In genomic region chr6:84280030-84280429, GRCh38 we compare ENCODE assay signal across 24 cellular contexts. TPM values are rescaled to one million over a fixed set of nuclear protein-coding genes. Genes with fewer than 3 reads are reported as not detected.
A peak's percentile ranks its signal among the peaks of the same experiment; 100 is the strongest.
DNase-seq lines count a peak whose midpoint lies in the region; ATAC-seq and TF ChIP-seq lines count a peak whose summit lies in the region.
"Had no signal": no experiment of that assay in that cellular context is flagged by ENCODE, and none has a peak within 500 bp of the region (broad histone marks: within the 10 kb centered on the region; RNA-seq: fewer than 3 reads in every experiment).

No MANE protein-coding gene starts in this region.

- POLR2A ChIA-PET in IMR-90 (lab: Charles Lee; ENCODE audit: unreplicated experiment) = no interaction called here

- H3K9ac ChIP-seq in IMR-90 (ENCODE audit: low read depth, low read length) = no peak overlapping the region

- CTCF ChIA-PET in IMR-90 (lab: Yijun Ruan, JAX) = no interaction called here

- no peaks in the 10 kb centered on the region for H3K79me1 ChIP-seq in IMR-90 (ENCODE audit: low read depth in 1 of 2, low read length in 2 of 2)

- TF ChIP-seq CTCF in IMR-90 (conservative IDR thresholded peaks at IDR 0.05; ENCODE audit: low read depth, low read length) = no peak
- TF ChIP-seq CTCF in brain microvascular endothelial cell (IDR thresholded peaks at IDR 0.05; ENCODE audit: low read depth, low read length, missing control alignments) = no peak

- H2AFZ ChIP-seq in IMR-90 (replicated peaks; ENCODE audit: low read length, poor library complexity) = no peak overlapping the region

- no peak overlapping the region for H2BK120ac ChIP-seq in IMR-90 (ENCODE audit: low read depth, low read length)

- H3K23ac ChIP-seq in IMR-90 (ENCODE audit: low read depth, low read length) = no peak overlapping the region

- ATAC-seq in IMR-90 (ENCODE audit: low read depth) (no peak), GM19463 (IDR thresholded peaks at IDR 0.05; ENCODE audit: unreplicated experiment) (no peak)
- ATAC-seq: activated CD8-positive, alpha-beta T cell treated with anti-CD3 and anti-CD28 coated beads for 36 hours; CD8-positive, alpha-beta T cell; left cardiac atrium had no signal

- no peak overlapping the region for H2BK15ac ChIP-seq in IMR-90 (ENCODE audit: low read depth, low read length)

- dilution Hi-C loops in IMR-90 (cut with HindIII; ENCODE audit: low sequenced_read_pairs, unreplicated experiment) = no loop called here

- H3K4me3 ChIP-seq in IMR-90 (ENCODE audit: insufficient read depth, low read depth, low read length) (no peak overlapping the region), brain microvascular endothelial cell (ENCODE audit: low read depth, low read length) (no peak overlapping the region)
- H3K4me3 ChIP-seq: tibial artery had no signal

- H3K27ac ChIP-seq in IMR-90 (ENCODE audit: insufficient read depth, low read length) = no peak overlapping the region
- no peak overlapping the region for H3K27ac ChIP-seq in brain microvascular endothelial cell
- H3K27ac ChIP-seq: HL-60, tibial artery had no signal

- intact Hi-C loops in IMR-90 (cut with micrococcal nuclease) = no loop called here

- DNase-seq in Daoy (ENCODE audit: low read depth) (peak; percentile 49), IMR-90 (peak; percentile 23), brain microvascular endothelial cell (peak; percentile 43), kidney tubule cell (ENCODE audit: low spot score) (peak; percentile 22), immature natural killer cell (no peak), NK-92 (lab: John Stamatoyannopoulos, UW; ENCODE audit: unreplicated experiment) (no peak), islet precursor cell (no peak)
- DNase-seq: activated B cell treated with CpG ODN at 0.5 μM for 24 hours; activated CD8-positive, alpha-beta T cell treated with anti-CD3 and anti-CD28 coated beads for 36 hours; activated gamma-delta T cell treated with Interleukin-2 at 50 U/mL for 16 hours; CD8-positive, alpha-beta T cell; DMS53; left cardiac atrium; MV-4-11; NCI-H1694 treated with DMSO at 0.1 percent for 48 hours; NCI-H774; stimulated activated CD4-positive, alpha-beta T cell treated with anti-CD3 and anti-CD28 coated beads, Interleukin-1b, Interleukin-23, amount 100 ng/mL, for 48 hours; stimulated activated naive CD4-positive, alpha-beta T cell; tibial artery had no signal

- H3K27ac Mint-ChIP-seq in immature natural killer cell = no peak overlapping the region
- H3K27ac Mint-ChIP-seq: activated B cell treated with CpG ODN at 0.5 μM for 24 hours; activated CD8-positive, alpha-beta T cell treated with anti-CD3 and anti-CD28 coated beads for 36 hours; CD8-positive, alpha-beta T cell; IgD-negative memory B cell; nephron; T-helper 2 cell treated with Interferon-gamma antibody and Interleukin-4, amounts not matched to agents 5 μg/mL and 100 μg/mL, for 36 hours had no signal

- no peaks in the 10 kb centered on the region for H4K20me1 ChIP-seq in IMR-90 (ENCODE audit: insufficient read depth, low read length)

- BruUV-seq in IMR-90 (replicated peaks; lab: Mats Ljungman, UMichigan) = no TSS peak

- H3K36me3 Mint-ChIP-seq in immature natural killer cell = no peaks in the 10 kb centered on the region
- H3K36me3 Mint-ChIP-seq: CD8-positive, alpha-beta T cell; IgD-negative memory B cell had no signal

- no peak overlapping the region for H3K56ac ChIP-seq in IMR-90 (ENCODE audit: extremely low read depth, insufficient read depth, low read length)

- in situ Hi-C loops in IMR-90 (cut with MboI; ENCODE audit: low sequenced_read_pairs) (no loop called here), brain microvascular endothelial cell (cut with HindIII; ENCODE audit: low pct_ligation_motif_present, low sequenced_read_pairs) (no loop called here)

- H3K4ac ChIP-seq in IMR-90 (ENCODE audit: low read depth, low read length) = no peak overlapping the region

- H4K8ac ChIP-seq in IMR-90 (ENCODE audit: low read depth in 2 of 2, low read length in 2 of 2) = no peak overlapping the region

- peaks cover 2 to 6% (median 4%) of the 10 kb centered on the region in 3 donors for H3K27me3 Mint-ChIP-seq in immature natural killer cell (ENCODE audit: low read depth in 3 of 3)
- H3K27me3 Mint-ChIP-seq: activated B cell treated with CpG ODN at 0.5 μM for 24 hours had no signal

- H3K4me1 Mint-ChIP-seq in immature natural killer cell = no peaks in the 10 kb centered on the region
- H3K4me1 Mint-ChIP-seq: activated B cell treated with CpG ODN at 0.5 μM for 24 hours, IgD-negative memory B cell had no signal

- no peaks in the 10 kb centered on the region for H3K4me1 ChIP-seq in IMR-90 (ENCODE audit: control insufficient read depth, insufficient read depth, low read length)

- H2AK9ac ChIP-seq in IMR-90 (replicated peaks; ENCODE audit: low read depth, low read length, poor library complexity) = no peak overlapping the region

- H2BK5ac ChIP-seq in IMR-90 (ENCODE audit: low read depth, low read length, poor library complexity, severe bottlenecking) = no peak overlapping the region

- no peaks in the 10 kb centered on the region for H3K9me1 ChIP-seq in IMR-90 (ENCODE audit: insufficient read depth, low read length)

- no peak overlapping the region for H4K5ac ChIP-seq in IMR-90 (ENCODE audit: low read depth, low read length)

- no peak for TF ChIP-seq POLR2A in IMR-90 (IDR thresholded peaks at IDR 0.05; ENCODE audit: low read depth, low read length)

- H3K27me3 ChIP-seq in IMR-90 (ENCODE audit: control insufficient read depth, insufficient read depth, low read length) = no peaks in the 10 kb centered on the region
- H3K27me3 ChIP-seq in brain microvascular endothelial cell (replicated peaks) = no peaks in the 10 kb centered on the region
- H3K27me3 ChIP-seq: tibial artery had no signal

- no peak overlapping the region for H3K18ac ChIP-seq in IMR-90 (ENCODE audit: low read depth, low read length)

- H3K9me3 Mint-ChIP-seq in immature natural killer cell = peaks cover 0 to 3% (median 0%) of the 10 kb centered on the region in 6 donors
- H3K9me3 Mint-ChIP-seq: activated B cell treated with CpG ODN at 0.5 μM for 24 hours; activated CD8-positive, alpha-beta T cell treated with anti-CD3 and anti-CD28 coated beads for 36 hours; CD8-positive, alpha-beta T cell; nephron; T-helper 2 cell treated with Interferon-gamma antibody and Interleukin-4, amounts not matched to agents 5 μg/mL and 100 μg/mL, for 36 hours had no signal

- no peak overlapping the region for H4K91ac ChIP-seq in IMR-90 (ENCODE audit: insufficient read depth, low read depth, low read length)

- H3K9me3 ChIP-seq in IMR-90 (ENCODE audit: control insufficient read depth, insufficient read depth, low read length) = no peaks in the 10 kb centered on the region
- H3K9me3 ChIP-seq: tibial artery had no signal

- no peak overlapping the region for H3K4me2 ChIP-seq in IMR-90 (ENCODE audit: low read depth, low read length)

- no peak overlapping the region for H2AK5ac ChIP-seq in IMR-90 (ENCODE audit: low read depth, low read length)

- H3K4me3 Mint-ChIP-seq in immature natural killer cell = no peak overlapping the region
- H3K4me3 Mint-ChIP-seq: activated B cell treated with CpG ODN at 0.5 μM for 24 hours; activated CD8-positive, alpha-beta T cell treated with anti-CD3 and anti-CD28 coated beads for 36 hours; CD8-positive, alpha-beta T cell; IgD-negative memory B cell; nephron; T-helper 2 cell treated with Interferon-gamma antibody and Interleukin-4, amounts not matched to agents 5 μg/mL and 100 μg/mL, for 36 hours had no signal

- H2BK20ac ChIP-seq in IMR-90 (ENCODE audit: low read depth, low read length) = no peak overlapping the region

- no peaks in the 10 kb centered on the region for H3K36me3 ChIP-seq in IMR-90 (ENCODE audit: control insufficient read depth, insufficient read depth, low read length)
- no peaks in the 10 kb centered on the region for H3K36me3 ChIP-seq in brain microvascular endothelial cell (replicated peaks)
- H3K36me3 ChIP-seq: tibial artery had no signal

- H3K14ac ChIP-seq in IMR-90 (replicated peaks; ENCODE audit: low read depth, low read length) = no peak overlapping the region

- TF ChIP-seq RAD21 in IMR-90 (IDR thresholded peaks at IDR 0.05; ENCODE audit: low read length) = no peak

TF ChIP-seq in IMR-90, 13 proteins besides CTCF, POLR2A, EP300 and RAD21:
- TF ChIP-seq CEBPB (IDR thresholded peaks at IDR 0.05; ENCODE audit: low read depth, low read length) = no peak
- no peak for TF ChIP-seq MAFK (IDR thresholded peaks at IDR 0.05; ENCODE audit: low read depth, low read length)
- TF ChIP-seq MAZ (IDR thresholded peaks at IDR 0.05; ENCODE audit: borderline replicate concordance, low read depth, low read length) = no peak
- TF ChIP-seq MXI1 (IDR thresholded peaks at IDR 0.05; ENCODE audit: borderline replicate concordance, low read depth, low read length) = no peak

RNA-seq across cellular contexts. Expression of gene CEP162, which starts 52.6 kb away (rescaled TPM):
- total RNA-seq in Daoy (2014; rRNA removed; shearing (Covaris generic)) = 12.1 and 17.4 TPM in 2 replicates
- total RNA-seq in IMR-90 (2012; rRNA removed) = 1.6 and 4.7 TPM in 2 replicates
- polyA plus RNA-seq in IMR-90 (2012; rRNA removed) (1.0 and 1.2 TPM in 2 replicates), immature natural killer cell (1 to 10 TPM; 2.8 to 8.2 (median 4.0) TPM)
- 0.05 and 0.11 TPM in 2 replicates for polyA plus RNA-seq in IMR-90 (2012; cell fraction: cytosol; rRNA removed)
- polyA plus RNA-seq in IMR-90 (2012; cell fraction: nucleus; rRNA removed; ENCODE audit: low replicate concordance) = 0.10 and 1.00 TPM in 2 replicates

Comparison
In these comparisons a context has a peak if more than half of its experiments do, and no peak if none do; other contexts are left out.
1. DNase-seq: peak in Daoy (single experiment), IMR-90 (single experiment), brain microvascular endothelial cell (single experiment) and kidney tubule cell (single experiment); none in immature natural killer cell (0 of 3), NK-92 (single experiment) and islet precursor cell (single experiment).